16 cellular contexts compared by ENCODE assay signal in genomic region chr6:73639015-73639414, GRCh38. TPM values are rescaled to one million over a fixed set of nuclear protein-coding genes. Genes with fewer than 3 reads are reported as not detected.
DNase-seq lines count a peak whose midpoint lies in the region; ATAC-seq, FAIRE-seq and TF ChIP-seq lines count a peak whose summit lies in the region.
"Had no signal": no experiment of that assay in that cellular context is flagged by ENCODE, and none has a peak within 500 bp of the region (broad histone marks: within the 10 kb centered on the region; RNA-seq: fewer than 3 reads in every experiment).

No MANE protein-coding gene starts in this region.

- FAIRE-seq in H54 (lab: Jason Lieb, UNC) (peak; percentile 50), HepG2 (lab: Jason Lieb, UNC) (no peak)
- FAIRE-seq: A549, GM12892 had no signal

- POLR2A ChIA-PET in PC-3 (lab: Charles Lee; ENCODE audit: unreplicated experiment) = no interaction called here
- POLR2A ChIA-PET in HepG2 (lab: Yijun Ruan, JAX) = no interaction called here

- intact Hi-C loops in PC-3 (cut with micrococcal nuclease) (no loop called here), HepG2 (cut with micrococcal nuclease; ENCODE audit: unreplicated experiment) (no loop called here)

- in situ Hi-C loops in HepG2 (cut with HindIII; ENCODE audit: extremely low pct_ligation_motif_present, low pct_unique_long_range_greater_than_20kb) = no loop called here

- WGBS in HepG2 (ENCODE audit: low lambda C conversion rate) = 94% methylated on average over 4 of the region's 4 CpGs

- no peaks in the 10 kb centered on the region for H4K20me1 ChIP-seq in PC-3 (ENCODE audit: low read length)
- no peaks in the 10 kb centered on the region for H4K20me1 ChIP-seq in HepG2 (ENCODE audit: insufficient read depth, low read length)

- no peaks in the 10 kb centered on the region for H3K27me3 ChIP-seq in PC-3 (ENCODE audit: low read length)
- H3K27me3 ChIP-seq in parathyroid adenoma (ENCODE audit: control insufficient read depth, insufficient read depth, low read length) = no peaks in the 10 kb centered on the region
- H3K27me3 ChIP-seq in HepG2 (ENCODE audit: control insufficient read depth in 1 of 2, insufficient read depth in 2 of 2, low read length in 2 of 2) = no peaks in the 10 kb centered on the region; a peak in 1 of 5 replicates
- H3K27me3 ChIP-seq: BE2C had no signal

- no peaks in the 10 kb centered on the region for H3K79me2 ChIP-seq in PC-3 (ENCODE audit: low read length)
- H3K79me2 ChIP-seq in parathyroid adenoma = peaks cover 4% of the 10 kb centered on the region
- H3K79me2 ChIP-seq in HepG2 (ENCODE audit: insufficient read depth, low read length) = no peaks in the 10 kb centered on the region

- CTCF ChIA-PET in PC-3 (lab: Charles Lee) = no interaction called here
- CTCF ChIA-PET in HepG2 (lab: Yijun Ruan, JAX; ENCODE audit: low intra/inter-chr PET ratio, low total read pairs) = no interaction called here

- TF ChIP-seq POLR2A in H54 (IDR thresholded peaks at IDR 0.05; ENCODE audit: low read depth, low read length) = no peak
- no peak for TF ChIP-seq POLR2A in HepG2 (IDR thresholded peaks at IDR 0.05; ENCODE audit: insufficient read depth in 1 of 2, low read depth in 2 of 2, low read length in 2 of 2)

- H3K4me3 ChIP-seq in PC-3 (ENCODE audit: low read length) = no peak overlapping the region
- H3K4me3 ChIP-seq in parathyroid adenoma (ENCODE audit: low read depth, low read length) = no peak overlapping the region
- no peak overlapping the region for H3K4me3 ChIP-seq in HepG2 (replicated peaks in 1 of 3; ENCODE audit: insufficient read depth in 1 of 3, low read depth in 2 of 3, low read length in 3 of 3)
- H3K4me3 ChIP-seq: A549, HAP-1 had no signal

- TF ChIP-seq CTCF in PC-3 (conservative IDR thresholded peaks at IDR 0.05; ENCODE audit: low read depth, low read length) (no peak), parathyroid adenoma (IDR thresholded peaks at IDR 0.05) (no peak), HepG2 (CRISPR knock-in tag; IDR thresholded peaks at IDR 0.05) (no peak)

- TF ChIP-seq RAD21 in HepG2 (CRISPR knock-in tag; IDR thresholded peaks at IDR 0.05) = no peak

- no peaks in the 10 kb centered on the region for H3K9me2 ChIP-seq in PC-3 (replicated peaks; ENCODE audit: low read length)

- H3K36me3 ChIP-seq in PC-3 (ENCODE audit: low read depth, low read length) (no peaks in the 10 kb centered on the region), parathyroid adenoma (ENCODE audit: control insufficient read depth, insufficient read depth, low read length) (peaks cover 3% of the 10 kb centered on the region), HepG2 (replicated peaks in 1 of 2; ENCODE audit: control insufficient read depth in 1 of 2, insufficient read depth in 2 of 2, low read length in 2 of 2) (peaks cover 1 to 10% of the 10 kb centered on the region in 2 experiments; a peak in 3 of 5 replicates)
- H3K36me3 ChIP-seq: BE2C had no signal

- peaks cover 5% of the 10 kb centered on the region for H3F3A ChIP-seq in PC-3 (ENCODE audit: low read length, unreplicated experiment)

- H3K9me3 ChIP-seq in PC-3 (ENCODE audit: low read length) (no peaks in the 10 kb centered on the region), parathyroid adenoma (ENCODE audit: control insufficient read depth, low read length) (no peaks in the 10 kb centered on the region), HepG2 (ENCODE audit: low read length) (no peaks in the 10 kb centered on the region)
- H3K9me3 ChIP-seq: A549, BE2C, HAP-1 had no signal

- H3K9ac ChIP-seq in PC-3 (ENCODE audit: low read length) (no peak overlapping the region), parathyroid adenoma (no peak overlapping the region), HepG2 (ENCODE audit: insufficient read depth, low read depth, low read length) (no peak overlapping the region)

- H3K4me1 ChIP-seq in PC-3 (ENCODE audit: insufficient read depth, low read length) = peaks cover 32% of the 10 kb centered on the region
- H3K4me1 ChIP-seq in parathyroid adenoma = peaks cover 33% of the 10 kb centered on the region
- H3K4me1 ChIP-seq in HepG2 (ENCODE audit: insufficient read depth, low read length) = no peaks in the 10 kb centered on the region
- H3K4me1 ChIP-seq: A549, BE2C had no signal

- ATAC-seq in PC-3 (no peak), HepG2 (no peak), GM21619 (IDR thresholded peaks at IDR 0.05; ENCODE audit: unreplicated experiment) (no peak)
- ATAC-seq: A549 had no signal

- H3K4me2 ChIP-seq in PC-3 (ENCODE audit: low read length) (0 out of 2 replicates have a peak overlapping the region, but pooled peaks have one; percentile 37), parathyroid adenoma (ENCODE audit: low read length) (peak overlapping the region; percentile 23), HepG2 (ENCODE audit: low read depth, low read length) (no peak overlapping the region)
- H3K4me2 ChIP-seq: A549 had no signal

- no peak overlapping the region for H2AFZ ChIP-seq in PC-3 (ENCODE audit: low read length)
- no peak overlapping the region for H2AFZ ChIP-seq in parathyroid adenoma
- H2AFZ ChIP-seq in HepG2 (ENCODE audit: low read length) = no peak overlapping the region

- BruUV-seq in PC-3 (replicated peaks; lab: Mats Ljungman, UMichigan) (no TSS peak), HepG2 (replicated peaks; lab: Mats Ljungman, UMichigan) (no TSS peak)

- TF ChIP-seq EP300 in HepG2 (IDR thresholded peaks at IDR 0.05; ENCODE audit: low read depth in 2 of 2, low read length in 2 of 2) (no peak), HepG2 (CRISPR knock-in tag; IDR thresholded peaks at IDR 0.05; ENCODE audit: borderline replicate concordance) (no peak)

- no peak for DNase-seq in H54 (ENCODE audit: insufficient read length, low spot score)
- DNase-seq in PC-3 = no peak
- DNase-seq in amniotic epithelial cell (ENCODE audit: low read depth) = peak; percentile 32
- DNase-seq in NCI-H510A treated with DMSO at 0.1 percent for 48 hours (lab: John Stamatoyannopoulos, UW) = no peak
- no peak for DNase-seq in HepG2 (ENCODE audit: low spot score)
- DNase-seq: BE2C; CD4-positive, alpha-beta memory T cell; DND-41; GDM1; GOT3 had no signal

- H3K27ac ChIP-seq in PC-3 (ENCODE audit: low read length) (peak overlapping the region; percentile 10; the same call in 1 of the 2 replicates), parathyroid adenoma (peak overlapping the region; percentile 70), HepG2 (ENCODE audit: extremely low read length, insufficient read depth, low read length) (no peak overlapping the region)
- H3K27ac ChIP-seq: A549, C4-2B had no signal

RNA-seq across cellular contexts. Expression of gene SLC17A5, which starts 14.8 kb away (rescaled TPM):
- total RNA-seq in PC-3 (2014; rRNA removed) (3.3 and 5.2 TPM in 2 replicates), HepG2 (2016; rRNA removed; fragmentation: Illumina TruSeq; extraction: Trizol) (13.6 and 20.5 TPM in 2 replicates)
- 3.7 and 4.7 TPM in 2 replicates for total RNA-seq in HepG2 (2016; cell fraction: cytosol; rRNA removed; fragmentation: Illumina TruSeq; extraction: Trizol; ENCODE audit: low read depth)
- total RNA-seq in HepG2 (2016; cell fraction: insoluble cytoplasmic fraction; rRNA removed; fragmentation: Illumina TruSeq; extraction: Trizol) = 13.3 and 21.0 TPM in 2 replicates
- 9.9 and 11.7 TPM in 2 replicates for total RNA-seq in HepG2 (2016; cell fraction: membrane; rRNA removed; fragmentation: Illumina TruSeq; extraction: Trizol)
- total RNA-seq in HepG2 (2016; cell fraction: nucleus; rRNA removed; fragmentation: Illumina TruSeq; extraction: Trizol) = 16.3 and 20.4 TPM in 2 replicates
- 13.3 and 18.3 TPM in 2 replicates for polyA plus RNA-seq in HepG2 (2011; rRNA removed)
- 12.6 and 15.5 TPM in 2 replicates for polyA plus RNA-seq in HepG2 (2011; cell fraction: cytosol; rRNA removed)
- polyA plus RNA-seq in HepG2 (2011; cell fraction: nucleus; rRNA removed) = 2.8 and 4.1 TPM in 2 replicates
- 10.0 and 11.8 TPM in 2 replicates for polyA plus RNA-seq in HepG2 (2012)
- polyA plus RNA-seq in HepG2 (2016; cell fraction: cytosol; fragmentation: Illumina TruSeq; extraction: Trizol; ENCODE audit: low read depth) = 1.8 and 2.4 TPM in 2 replicates
- polyA plus RNA-seq in HepG2 (2016; cell fraction: insoluble cytoplasmic fraction; fragmentation: Illumina TruSeq; extraction: Trizol; ENCODE audit: low read depth) = 10.8 and 11.9 TPM in 2 replicates
- polyA plus RNA-seq in HepG2 (2016; cell fraction: membrane; fragmentation: Illumina TruSeq; extraction: Trizol; ENCODE audit: low read depth) = 5.8 and 6.1 TPM in 2 replicates
- polyA plus RNA-seq in HepG2 (2016; cell fraction: nucleus; fragmentation: Illumina TruSeq; extraction: Trizol; ENCODE audit: insufficient read depth, low read depth) = 19.5 and 20.0 TPM in 2 replicates
- polyA minus RNA-seq in HepG2 (2011; rRNA and poly(A)+ RNA removed; ENCODE audit: low replicate concordance) = 13.3 and 27.2 TPM in 2 replicates
- 13.9 and 15.0 TPM in 2 replicates for polyA minus RNA-seq in HepG2 (2011; cell fraction: cytosol; rRNA and poly(A)+ RNA removed)
- polyA minus RNA-seq in HepG2 (2011; cell fraction: nucleus; rRNA and poly(A)+ RNA removed) = 10.9 and 14.3 TPM in 2 replicates

RNA-seq across cellular contexts. Expression of gene CD109, which starts 57.0 kb away (rescaled TPM):
- total RNA-seq in PC-3 (2014; rRNA removed) (16.8 and 19.1 TPM in 2 replicates), HepG2 (2016; rRNA removed; fragmentation: Illumina TruSeq; extraction: Trizol) (0.52 and 0.93 TPM in 2 replicates)
- 0.10 and 0.18 TPM in 2 replicates for total RNA-seq in HepG2 (2016; cell fraction: cytosol; rRNA removed; fragmentation: Illumina TruSeq; extraction: Trizol; ENCODE audit: low read depth)
- total RNA-seq in HepG2 (2016; cell fraction: insoluble cytoplasmic fraction; rRNA removed; fragmentation: Illumina TruSeq; extraction: Trizol) = 0.70 and 0.82 TPM in 2 replicates
- 0.17 and 0.25 TPM in 2 replicates for total RNA-seq in HepG2 (2016; cell fraction: membrane; rRNA removed; fragmentation: Illumina TruSeq; extraction: Trizol)
- total RNA-seq in HepG2 (2016; cell fraction: nucleus; rRNA removed; fragmentation: Illumina TruSeq; extraction: Trizol) = 2.2 and 2.4 TPM in 2 replicates
- 1.7 and 2.1 TPM in 2 replicates for polyA plus RNA-seq in HepG2 (2011; rRNA removed)
- polyA plus RNA-seq in HepG2 (2011; cell fraction: cytosol; rRNA removed) = 0.98 and 1.5 TPM in 2 replicates
- 0.93 and 1.00 TPM in 2 replicates for polyA plus RNA-seq in HepG2 (2011; cell fraction: nucleus; rRNA removed)
- 1.0 and 1.1 TPM in 2 replicates for polyA plus RNA-seq in HepG2 (2012)
- 0.01 and 0.02 TPM in 2 replicates for polyA plus RNA-seq in HepG2 (2016; cell fraction: cytosol; fragmentation: Illumina TruSeq; extraction: Trizol; ENCODE audit: low read depth)
- polyA plus RNA-seq in HepG2 (2016; cell fraction: insoluble cytoplasmic fraction; fragmentation: Illumina TruSeq; extraction: Trizol; ENCODE audit: low read depth) = 0.32 and 0.53 TPM in 2 replicates
- 0.07 and 0.09 TPM in 2 replicates for polyA plus RNA-seq in HepG2 (2016; cell fraction: membrane; fragmentation: Illumina TruSeq; extraction: Trizol; ENCODE audit: low read depth)
- polyA plus RNA-seq in HepG2 (2016; cell fraction: nucleus; fragmentation: Illumina TruSeq; extraction: Trizol; ENCODE audit: insufficient read depth, low read depth) = 1.1 and 1.2 TPM in 2 replicates
- 1.7 and 14.6 TPM in 2 replicates for polyA minus RNA-seq in HepG2 (2011; rRNA and poly(A)+ RNA removed; ENCODE audit: low replicate concordance)
- 2.8 and 4.2 TPM in 2 replicates for polyA minus RNA-seq in HepG2 (2011; cell fraction: cytosol; rRNA and poly(A)+ RNA removed)
- 4.1 and 4.4 TPM in 2 replicates for polyA minus RNA-seq in HepG2 (2011; cell fraction: nucleus; rRNA and poly(A)+ RNA removed)
